Comparison of ENCODE assay signal across 10 cellular contexts in the genomic region with DNA sequence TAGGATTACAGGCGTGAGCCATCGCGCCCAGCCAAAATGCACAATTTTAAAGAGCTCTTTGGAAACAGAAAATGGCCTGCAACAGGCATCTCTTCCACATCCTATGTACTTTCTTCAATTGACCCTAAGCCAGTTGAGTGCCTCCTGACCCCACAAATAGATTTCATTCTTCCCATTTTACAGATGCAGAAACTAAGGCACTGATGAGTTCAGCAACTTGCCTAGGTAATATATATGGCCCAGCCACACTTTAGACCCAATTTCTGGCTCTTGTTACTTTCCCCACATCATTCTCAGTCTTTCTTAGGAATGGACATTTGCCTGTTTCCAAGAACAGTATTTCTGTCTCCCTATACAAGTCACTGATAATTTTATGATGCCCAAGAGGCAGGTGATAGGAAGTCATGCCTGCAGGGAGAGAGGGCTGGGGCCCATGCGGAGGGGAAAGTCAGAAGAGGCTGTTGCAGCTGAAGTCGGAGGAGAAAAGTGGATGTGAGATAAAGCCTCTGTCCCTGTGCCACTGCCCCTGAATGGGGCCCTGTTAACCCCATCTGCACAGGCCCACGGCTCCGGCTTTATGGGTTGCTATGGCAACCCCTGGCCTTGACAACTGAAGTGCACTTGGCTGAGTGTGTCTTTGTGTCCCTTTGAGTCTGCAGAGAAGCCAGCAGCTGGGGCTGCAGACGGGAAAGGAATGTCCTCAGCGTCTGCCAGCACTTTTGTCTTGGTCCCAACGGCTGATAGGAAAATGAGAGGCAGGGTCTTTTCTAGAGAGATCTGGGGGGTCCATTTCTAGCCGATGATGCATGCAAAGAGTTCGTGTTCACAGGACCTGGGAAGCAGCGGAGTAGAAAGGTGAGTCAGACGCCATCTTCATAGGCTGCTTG. TPM values are rescaled to one million over a fixed set of nuclear protein-coding genes. Genes with fewer than 3 reads are reported as not detected.
DNase-seq lines count a peak whose midpoint lies in the region; ATAC-seq and TF ChIP-seq lines count a peak whose summit lies in the region.
"Had no signal": no experiment of that assay in that cellular context is flagged by ENCODE, and none has a peak within 500 bp of the region (broad histone marks: within the 10 kb centered on the region; RNA-seq: fewer than 3 reads in every experiment).

No MANE protein-coding gene starts in this region.

- peaks cover 3% of the 10 kb centered on the region for H3K36me3 ChIP-seq in SJCRH30
- H3K36me3 ChIP-seq in kidney epithelial cell (ENCODE audit: control insufficient read depth, insufficient read depth, low read length), result no peaks in the 10 kb centered on the region

- DNase-seq in Ammon's horn (ENCODE audit: low spot score) (peak; percentile 69), M059J (ENCODE audit: low read depth) (peak; percentile 18), SJCRH30 (peak; percentile 92 to 97), kidney epithelial cell (ENCODE audit: low read depth) (peak; percentile 52), NK-92 (lab: John Stamatoyannopoulos, UW; ENCODE audit: unreplicated experiment) (no peak)
- DNase-seq: activated effector memory CD4-positive, alpha-beta T cell treated with Interleukin-2 at 50 U/mL for 16 hours had no signal

- H3K4me1 ChIP-seq in SJCRH30, result peaks cover 57% of the 10 kb centered on the region

- peak overlapping the region; percentile 50 for H3K4me3 ChIP-seq in SJCRH30
- no peak overlapping the region for H3K4me3 ChIP-seq in kidney epithelial cell (ENCODE audit: low read depth, low read length)

- no peaks in the 10 kb centered on the region for H3K9me3 ChIP-seq in SJCRH30 (replicated peaks)

- TF ChIP-seq CTCF in kidney epithelial cell (IDR thresholded peaks at IDR 0.05; ENCODE audit: insufficient read depth, low read length, poor library complexity, severe bottlenecking), result no peak

- ATAC-seq in HG03378 (IDR thresholded peaks at IDR 0.05; ENCODE audit: unreplicated experiment), result no peak
- no peak for ATAC-seq in GM18909 (IDR thresholded peaks at IDR 0.05; ENCODE audit: poor library complexity, unreplicated experiment)
- ATAC-seq in GM19395 (IDR thresholded peaks at IDR 0.05; ENCODE audit: unreplicated experiment), result no peak

- H3K27ac ChIP-seq in SJCRH30, result peak overlapping the region; percentile 100
- H3K27ac ChIP-seq: HL-60 had no signal

- H3K27me3 ChIP-seq in SJCRH30, result no peaks in the 10 kb centered on the region
- peaks cover 3% of the 10 kb centered on the region for H3K27me3 ChIP-seq in kidney epithelial cell (ENCODE audit: control insufficient read depth, insufficient read depth, low read length)

RNA-seq across cellular contexts. Expression of gene ABAT, which starts 45.9 kb away (rescaled TPM):
- 0.66 and 0.91 TPM in 2 replicates for total RNA-seq in M059J (2014; rRNA removed; shearing (Covaris generic))
- total RNA-seq in SJCRH30 (2014; rRNA removed; shearing (Covaris generic)), result 79.1 and 80.0 TPM in 2 replicates
- total RNA-seq in kidney epithelial cell, result 4.9 and 7.5 TPM in 2 replicates
